Comparison of ENCODE assay signal across 1 cellular context in the genomic region with DNA sequence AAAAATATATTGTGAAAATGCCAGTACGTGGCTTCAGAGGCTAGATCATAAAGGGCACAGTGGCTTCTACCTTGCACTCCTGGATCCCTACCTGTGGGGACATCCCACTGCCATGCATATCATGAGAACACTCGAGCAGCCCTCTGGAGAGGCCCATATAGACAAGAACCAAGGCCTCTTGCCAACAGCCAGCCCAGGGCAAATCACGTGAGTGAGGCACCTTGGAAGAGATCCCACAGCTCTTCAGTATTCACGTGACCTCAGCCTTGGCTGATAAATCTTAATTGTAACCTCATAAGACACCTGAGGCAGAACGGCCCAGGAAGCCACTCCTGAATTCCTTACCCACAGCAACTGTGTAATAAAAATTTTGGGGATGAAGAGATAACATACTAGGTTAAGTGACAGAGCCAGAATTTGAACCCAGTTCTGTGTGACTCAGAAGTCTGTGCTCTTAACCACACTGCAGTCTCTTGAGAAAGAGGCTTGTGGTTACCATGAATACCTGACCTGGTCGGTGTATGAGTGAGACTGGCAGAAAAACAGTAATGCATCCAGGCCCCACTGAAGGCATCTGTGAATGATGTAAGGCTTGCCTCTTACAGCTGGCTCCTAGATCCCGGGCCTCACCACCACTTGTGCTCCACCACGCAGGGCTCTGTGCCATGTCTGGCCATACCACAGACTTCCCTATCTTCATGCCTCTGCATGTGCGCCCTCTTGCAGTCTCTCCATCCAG.
TF ChIP-seq lines count a peak whose summit lies in the region.

No MANE protein-coding gene starts in this region.

TF ChIP-seq in GM23338, 12 proteins besides CTCF, POLR2A, EP300 and RAD21:
- TF ChIP-seq, protein P1, sequence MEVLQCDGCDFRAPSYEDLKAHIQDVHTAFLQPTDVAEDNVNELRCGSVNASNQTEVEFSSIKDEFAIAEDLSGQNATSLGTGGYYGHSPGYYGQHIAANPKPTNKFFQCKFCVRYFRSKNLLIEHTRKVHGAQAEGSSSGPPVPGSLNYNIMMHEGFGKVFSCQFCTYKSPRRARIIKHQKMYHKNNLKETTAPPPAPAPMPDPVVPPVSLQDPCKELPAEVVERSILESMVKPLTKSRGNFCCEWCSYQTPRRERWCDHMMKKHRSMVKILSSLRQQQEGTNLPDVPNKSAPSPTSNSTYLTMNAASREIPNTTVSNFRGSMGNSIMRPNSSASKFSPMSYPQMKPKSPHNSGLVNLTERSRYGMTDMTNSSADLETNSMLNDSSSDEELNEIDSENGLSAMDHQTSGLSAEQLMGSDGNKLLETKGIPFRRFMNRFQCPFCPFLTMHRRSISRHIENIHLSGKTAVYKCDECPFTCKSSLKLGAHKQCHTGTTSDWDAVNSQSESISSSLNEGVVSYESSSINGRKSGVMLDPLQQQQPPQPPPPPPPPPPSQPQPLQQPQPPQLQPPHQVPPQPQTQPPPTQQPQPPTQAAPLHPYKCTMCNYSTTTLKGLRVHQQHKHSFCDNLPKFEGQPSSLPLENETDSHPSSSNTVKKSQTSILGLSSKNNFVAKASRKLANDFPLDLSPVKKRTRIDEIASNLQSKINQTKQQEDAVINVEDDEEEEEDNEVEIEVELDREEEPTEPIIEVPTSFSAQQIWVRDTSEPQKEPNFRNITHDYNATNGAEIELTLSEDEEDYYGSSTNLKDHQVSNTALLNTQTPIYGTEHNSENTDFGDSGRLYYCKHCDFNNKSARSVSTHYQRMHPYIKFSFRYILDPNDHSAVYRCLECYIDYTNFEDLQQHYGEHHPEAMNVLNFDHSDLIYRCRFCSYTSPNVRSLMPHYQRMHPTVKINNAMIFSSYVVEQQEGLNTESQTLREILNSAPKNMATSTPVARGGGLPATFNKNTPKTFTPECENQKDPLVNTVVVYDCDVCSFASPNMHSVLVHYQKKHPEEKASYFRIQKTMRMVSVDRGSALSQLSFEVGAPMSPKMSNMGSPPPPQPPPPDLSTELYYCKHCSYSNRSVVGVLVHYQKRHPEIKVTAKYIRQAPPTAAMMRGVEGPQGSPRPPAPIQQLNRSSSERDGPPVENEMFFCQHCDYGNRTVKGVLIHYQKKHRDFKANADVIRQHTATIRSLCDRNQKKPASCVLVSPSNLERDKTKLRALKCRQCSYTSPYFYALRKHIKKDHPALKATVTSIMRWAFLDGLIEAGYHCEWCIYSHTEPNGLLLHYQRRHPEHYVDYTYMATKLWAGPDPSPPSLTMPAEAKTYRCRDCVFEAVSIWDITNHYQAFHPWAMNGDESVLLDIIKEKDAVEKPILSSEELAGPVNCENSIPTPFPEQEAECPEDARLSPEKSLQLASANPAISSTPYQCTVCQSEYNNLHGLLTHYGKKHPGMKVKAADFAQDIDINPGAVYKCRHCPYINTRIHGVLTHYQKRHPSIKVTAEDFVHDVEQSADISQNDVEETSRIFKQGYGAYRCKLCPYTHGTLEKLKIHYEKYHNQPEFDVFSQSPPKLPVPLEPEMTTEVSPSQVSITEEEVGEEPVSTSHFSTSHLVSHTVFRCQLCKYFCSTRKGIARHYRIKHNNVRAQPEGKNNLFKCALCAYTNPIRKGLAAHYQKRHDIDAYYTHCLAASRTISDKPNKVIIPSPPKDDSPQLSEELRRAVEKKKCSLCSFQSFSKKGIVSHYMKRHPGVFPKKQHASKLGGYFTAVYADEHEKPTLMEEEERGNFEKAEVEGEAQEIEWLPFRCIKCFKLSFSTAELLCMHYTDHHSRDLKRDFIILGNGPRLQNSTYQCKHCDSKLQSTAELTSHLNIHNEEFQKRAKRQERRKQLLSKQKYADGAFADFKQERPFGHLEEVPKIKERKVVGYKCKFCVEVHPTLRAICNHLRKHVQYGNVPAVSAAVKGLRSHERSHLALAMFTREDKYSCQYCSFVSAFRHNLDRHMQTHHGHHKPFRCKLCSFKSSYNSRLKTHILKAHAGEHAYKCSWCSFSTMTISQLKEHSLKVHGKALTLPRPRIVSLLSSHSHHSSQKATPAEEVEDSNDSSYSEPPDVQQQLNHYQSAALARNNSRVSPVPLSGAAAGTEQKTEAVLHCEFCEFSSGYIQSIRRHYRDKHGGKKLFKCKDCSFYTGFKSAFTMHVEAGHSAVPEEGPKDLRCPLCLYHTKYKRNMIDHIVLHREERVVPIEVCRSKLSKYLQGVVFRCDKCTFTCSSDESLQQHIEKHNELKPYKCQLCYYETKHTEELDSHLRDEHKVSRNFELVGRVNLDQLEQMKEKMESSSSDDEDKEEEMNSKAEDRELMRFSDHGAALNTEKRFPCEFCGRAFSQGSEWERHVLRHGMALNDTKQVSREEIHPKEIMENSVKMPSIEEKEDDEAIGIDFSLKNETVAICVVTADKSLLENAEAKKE (CRISPR knock-in tag; IDR thresholded peaks at IDR 0.05) = no peak
- TF ChIP-seq CREB1 (CRISPR knock-in tag; IDR thresholded peaks at IDR 0.05; ENCODE audit: low read depth) (no peak), EZH2 (IDR thresholded peaks at IDR 0.05; ENCODE audit: low read depth, unreplicated experiment) (no peak), JUNB (IDR thresholded peaks at IDR 0.05; ENCODE audit: unreplicated experiment) (no peak), STAT1 (IDR thresholded peaks at IDR 0.05; ENCODE audit: unreplicated experiment) (no peak), POLR2AphosphoS5 (IDR thresholded peaks at IDR 0.05; ENCODE audit: low read depth) (no peak), NANOG (IDR thresholded peaks at IDR 0.05; ENCODE audit: borderline replicate concordance) (no peak), EZH2phosphoT487 (IDR thresholded peaks at IDR 0.05; ENCODE audit: unreplicated experiment) (no peak), ZNF331 (CRISPR knock-in tag; IDR thresholded peaks at IDR 0.05; ENCODE audit: low read depth) (no peak), ZNF114 (CRISPR knock-in tag; IDR thresholded peaks at IDR 0.05) (no peak)
- TF ChIP-seq, protein P2, sequence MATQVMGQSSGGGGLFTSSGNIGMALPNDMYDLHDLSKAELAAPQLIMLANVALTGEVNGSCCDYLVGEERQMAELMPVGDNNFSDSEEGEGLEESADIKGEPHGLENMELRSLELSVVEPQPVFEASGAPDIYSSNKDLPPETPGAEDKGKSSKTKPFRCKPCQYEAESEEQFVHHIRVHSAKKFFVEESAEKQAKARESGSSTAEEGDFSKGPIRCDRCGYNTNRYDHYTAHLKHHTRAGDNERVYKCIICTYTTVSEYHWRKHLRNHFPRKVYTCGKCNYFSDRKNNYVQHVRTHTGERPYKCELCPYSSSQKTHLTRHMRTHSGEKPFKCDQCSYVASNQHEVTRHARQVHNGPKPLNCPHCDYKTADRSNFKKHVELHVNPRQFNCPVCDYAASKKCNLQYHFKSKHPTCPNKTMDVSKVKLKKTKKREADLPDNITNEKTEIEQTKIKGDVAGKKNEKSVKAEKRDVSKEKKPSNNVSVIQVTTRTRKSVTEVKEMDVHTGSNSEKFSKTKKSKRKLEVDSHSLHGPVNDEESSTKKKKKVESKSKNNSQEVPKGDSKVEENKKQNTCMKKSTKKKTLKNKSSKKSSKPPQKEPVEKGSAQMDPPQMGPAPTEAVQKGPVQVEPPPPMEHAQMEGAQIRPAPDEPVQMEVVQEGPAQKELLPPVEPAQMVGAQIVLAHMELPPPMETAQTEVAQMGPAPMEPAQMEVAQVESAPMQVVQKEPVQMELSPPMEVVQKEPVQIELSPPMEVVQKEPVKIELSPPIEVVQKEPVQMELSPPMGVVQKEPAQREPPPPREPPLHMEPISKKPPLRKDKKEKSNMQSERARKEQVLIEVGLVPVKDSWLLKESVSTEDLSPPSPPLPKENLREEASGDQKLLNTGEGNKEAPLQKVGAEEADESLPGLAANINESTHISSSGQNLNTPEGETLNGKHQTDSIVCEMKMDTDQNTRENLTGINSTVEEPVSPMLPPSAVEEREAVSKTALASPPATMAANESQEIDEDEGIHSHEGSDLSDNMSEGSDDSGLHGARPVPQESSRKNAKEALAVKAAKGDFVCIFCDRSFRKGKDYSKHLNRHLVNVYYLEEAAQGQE (IDR thresholded peaks at IDR 0.05; ENCODE audit: unreplicated experiment) = no peak
- TF ChIP-seq, protein P3, sequence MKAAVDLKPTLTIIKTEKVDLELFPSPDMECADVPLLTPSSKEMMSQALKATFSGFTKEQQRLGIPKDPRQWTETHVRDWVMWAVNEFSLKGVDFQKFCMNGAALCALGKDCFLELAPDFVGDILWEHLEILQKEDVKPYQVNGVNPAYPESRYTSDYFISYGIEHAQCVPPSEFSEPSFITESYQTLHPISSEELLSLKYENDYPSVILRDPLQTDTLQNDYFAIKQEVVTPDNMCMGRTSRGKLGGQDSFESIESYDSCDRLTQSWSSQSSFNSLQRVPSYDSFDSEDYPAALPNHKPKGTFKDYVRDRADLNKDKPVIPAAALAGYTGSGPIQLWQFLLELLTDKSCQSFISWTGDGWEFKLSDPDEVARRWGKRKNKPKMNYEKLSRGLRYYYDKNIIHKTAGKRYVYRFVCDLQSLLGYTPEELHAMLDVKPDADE (IDR thresholded peaks at IDR 0.05) = no peak
